Comparison of ENCODE assay signal across 8 cellular contexts in the genomic region with DNA sequence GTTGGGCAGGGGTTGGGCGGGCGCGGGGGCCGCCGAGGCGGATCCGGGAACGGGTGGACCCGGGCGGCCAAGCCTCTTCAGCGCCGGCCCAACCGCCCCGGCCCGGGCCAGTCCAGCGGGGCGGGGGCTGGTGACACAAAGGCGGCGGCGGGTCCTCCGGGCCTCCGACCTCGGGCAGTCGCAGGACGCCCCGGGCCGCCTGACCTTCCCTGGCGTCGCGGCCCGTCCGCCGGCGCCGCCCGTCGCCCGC. TPM values are rescaled to one million over a fixed set of nuclear protein-coding genes. Genes with fewer than 3 reads are reported as not detected.
A peak's percentile ranks its signal among the peaks of the same experiment; 100 is the strongest.
DNase-seq lines count a peak whose midpoint lies in the region; ATAC-seq, FAIRE-seq and TF ChIP-seq lines count a peak whose summit lies in the region.

No MANE protein-coding gene starts in this region.

- H3K4me1 ChIP-seq in ACC112 (ENCODE audit: control insufficient read depth, insufficient read depth, low read length, unreplicated experiment) (no peaks in the 10 kb centered on the region), mucosa of descending colon (ENCODE audit: low read depth) (peaks cover 16% of the 10 kb centered on the region)

- peak; percentile 87 for TF ChIP-seq POLR2A in H54 (IDR thresholded peaks at IDR 0.05; ENCODE audit: low read depth, low read length)

- TF ChIP-seq CTCF in bronchial epithelial cell (IDR thresholded peaks at IDR 0.05; ENCODE audit: insufficient read depth, low read length, severe bottlenecking) (no peak), mucosa of descending colon (IDR thresholded peaks at IDR 0.05) (no peak)

- no peak for DNase-seq in H54 (ENCODE audit: insufficient read length, low spot score)
- no peak for DNase-seq in bronchial epithelial cell (ENCODE audit: low read depth)
- DNase-seq in mucosa of descending colon, result peak in 1 of 3 donors; percentile 69
- DNase-seq in NCI-H510A (lab: John Stamatoyannopoulos, UW), result no peak
- DNase-seq in hippocampal formation (lab: John Stamatoyannopoulos, UW), result no peak
- DNase-seq in cortex of kidney (lab: John Stamatoyannopoulos, UW), result no peak
- no peak for DNase-seq in EL

- intact Hi-C loops in mucosa of descending colon (cut with DNase I, micrococcal nuclease), result no loop called here

- H3K36me3 ChIP-seq in ACC112 (ENCODE audit: insufficient read depth, low read length), result no peaks in the 10 kb centered on the region
- H3K36me3 ChIP-seq in bronchial epithelial cell (ENCODE audit: control insufficient read depth, insufficient read depth, low read length), result no peaks in the 10 kb centered on the region
- H3K36me3 ChIP-seq in mucosa of descending colon (ENCODE audit: low read depth), result no peaks in the 10 kb centered on the region

- peak overlapping the region; percentile 14 for H2AFZ ChIP-seq in ACC112 (ENCODE audit: low read length, unreplicated experiment)

- no peak for FAIRE-seq in H54 (lab: Jason Lieb, UNC)
- no peak for FAIRE-seq in bronchial epithelial cell (lab: Jason Lieb, UNC)

- H3K27ac ChIP-seq in ACC112 (ENCODE audit: low read depth, low read length), result peak overlapping the region; percentile 78; the same call in 1 of the 2 replicates

- no peaks in the 10 kb centered on the region for H3K9me3 ChIP-seq in mucosa of descending colon

- ATAC-seq in mucosa of descending colon, result no peak

- H3K27me3 ChIP-seq in ACC112 (ENCODE audit: insufficient read depth, low read length), result no peaks in the 10 kb centered on the region
- H3K27me3 ChIP-seq in bronchial epithelial cell (ENCODE audit: control insufficient read depth, insufficient read depth, low read length), result no peaks in the 10 kb centered on the region

- peaks cover 52% of the 10 kb centered on the region for H3K79me2 ChIP-seq in ACC112 (ENCODE audit: control insufficient read depth, insufficient read depth, low read length, unreplicated experiment)

- H3K4me3 ChIP-seq in ACC112 (ENCODE audit: low read depth, low read length), result peak overlapping the region; percentile 89
- H3K4me3 ChIP-seq in bronchial epithelial cell (ENCODE audit: low read depth, low read length), result peak overlapping the region; percentile 57
- H3K4me3 ChIP-seq in mucosa of descending colon, result peak overlapping the region; percentile 78

RNA-seq across cellular contexts. Expression of gene METTL2B, which starts 54.2 kb away (rescaled TPM):
- total RNA-seq in bronchial epithelial cell (34.2 and 38.3 TPM in 2 replicates), mucosa of descending colon (10 to 100 TPM; 24.1 to 29.4 (median 28.4) TPM)
